8 cellular contexts compared by ENCODE assay signal in the genomic region with DNA sequence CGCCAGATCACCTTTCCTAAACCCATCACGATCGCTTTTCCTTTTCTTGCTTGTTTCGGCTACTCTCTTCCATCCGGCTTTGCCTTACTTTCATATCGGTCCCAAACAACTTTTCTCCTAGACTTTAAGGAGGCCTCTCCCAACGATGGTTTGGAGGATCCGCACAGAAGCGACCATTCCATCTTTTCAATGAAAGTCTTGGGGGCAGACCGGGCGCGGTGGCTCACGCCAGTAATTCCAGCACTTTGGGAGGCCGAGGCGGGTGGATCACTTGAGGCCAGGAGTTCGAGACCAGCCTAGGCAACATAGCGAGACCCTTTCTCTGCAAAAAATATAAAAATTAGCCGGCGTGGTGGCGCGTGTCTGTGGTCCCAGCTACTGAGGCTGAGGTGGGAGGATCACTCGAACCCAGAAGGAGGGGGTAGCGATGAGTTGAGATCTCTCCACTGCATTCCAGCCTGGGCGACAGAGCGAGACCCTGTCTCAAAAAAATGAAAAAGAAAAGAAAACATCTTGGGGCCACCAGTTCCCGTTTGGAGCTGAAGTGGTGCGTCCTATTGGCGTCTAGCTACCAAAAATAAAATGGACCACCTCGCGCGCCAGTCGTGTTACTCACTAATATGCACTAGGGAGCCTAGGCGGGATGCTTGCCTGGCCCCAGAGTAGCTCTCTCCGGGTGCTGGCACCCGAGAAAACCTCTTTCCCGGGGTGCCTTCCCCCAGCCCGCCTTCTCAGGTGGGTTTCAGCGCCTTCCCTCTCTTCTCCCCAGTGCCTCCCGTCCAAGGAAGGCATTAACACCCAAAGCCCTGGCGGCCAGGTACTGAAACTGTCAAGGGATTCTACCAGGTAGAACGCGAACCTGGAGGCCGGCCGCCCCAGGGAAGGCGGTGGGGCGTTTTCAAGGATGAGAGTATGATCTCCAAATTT. TPM values are rescaled to one million over a fixed set of nuclear protein-coding genes. Genes with fewer than 3 reads are reported as not detected.
DNase-seq lines count a peak whose midpoint lies in the region; ATAC-seq lines count a peak whose summit lies in the region.

No MANE protein-coding gene starts in this region.

- in situ Hi-C loops in Caki2 (cut with HindIII; ENCODE audit: low pct_unique_long_range_greater_than_20kb, low sequenced_read_pairs): no loop called here

- peak; percentile 5 for ATAC-seq in GM21529 (IDR thresholded peaks at IDR 0.05; ENCODE audit: unreplicated experiment)

- DNase-seq in Caki2 (ENCODE audit: low read depth) (peak; percentile 35), NCI-H1105 treated with DMSO at 0.1 percent for 48 hours (lab: John Stamatoyannopoulos, UW) (peak; percentile 70), ecto neural progenitor cell (ENCODE audit: low spot score) (peak; percentile 57), mucosa of gallbladder (ENCODE audit: low spot score) (peak; percentile 20), NOMO-1 treated with DMSO at 0.1 percent for 48 hours (lab: John Stamatoyannopoulos, UW; ENCODE audit: unreplicated experiment) (no peak)
- peak; percentile 41 to 44 for DNase-seq in activated CD4-positive, alpha-beta T cell treated with anti-CD3 and anti-CD28 coated beads, Interleukin-2, amount 50 U/mL, for 4 hours
- peak; percentile 17 to 19 for DNase-seq in stimulated activated CD8-positive, alpha-beta memory T cell treated with anti-CD3 and anti-CD28 coated beads, Interleukin-7, amount 100 ng/mL, for 1 hour (ENCODE audit: low read depth in 2 of 2)

RNA-seq across cellular contexts. Expression of a gene that starts 0.8 kb away (rescaled TPM):
- 37.6 and 47.5 TPM in 2 replicates for total RNA-seq in Caki2 (2014; rRNA removed; shearing (Covaris generic); ENCODE audit: low replicate concordance)
- total RNA-seq in mucosa of gallbladder: 37.1 TPM
